ENCODE assay signal across 18 cellular contexts in the genomic region with DNA sequence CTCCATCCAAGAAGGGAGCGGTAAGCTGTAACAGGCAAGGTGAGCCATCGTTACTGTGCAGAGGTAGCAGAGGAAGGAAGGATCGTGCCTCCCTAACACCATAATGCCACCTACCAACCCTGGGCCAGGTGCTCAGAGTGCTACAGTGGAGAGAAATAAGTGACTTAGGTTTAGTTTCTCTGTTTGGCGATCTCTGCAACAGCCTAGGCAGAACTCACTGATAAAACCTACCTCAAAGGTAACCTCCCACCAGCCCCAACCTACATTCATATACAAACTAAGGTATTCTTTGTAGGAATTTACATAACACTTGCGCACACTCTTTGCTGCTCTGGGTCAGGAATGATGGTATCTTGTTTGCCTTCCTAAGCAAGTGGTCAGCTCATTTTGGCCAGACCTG.
DNase-seq lines count a peak whose midpoint lies in the region; ATAC-seq and TF ChIP-seq lines count a peak whose summit lies in the region.
"Had no signal": no experiment of that assay in that cellular context is flagged by ENCODE, and none has a peak within 500 bp of the region (broad histone marks: within the 10 kb centered on the region; RNA-seq: fewer than 3 reads in every experiment).

No MANE protein-coding gene starts in this region.

- H2BK5ac ChIP-seq in H9 (ENCODE audit: insufficient read length, low read length): no peak overlapping the region

- no peak overlapping the region for H2BK120ac ChIP-seq in H9 (ENCODE audit: low read depth, low read length, poor library complexity, severe bottlenecking)

- H4K20me1 ChIP-seq in H9 (ENCODE audit: control insufficient read depth, insufficient read depth, insufficient read length): no peaks in the 10 kb centered on the region

- peaks cover 33 to 36% of the 10 kb centered on the region in 2 experiments for H3K4me1 Mint-ChIP-seq in H9
- H3K4me1 Mint-ChIP-seq in WTC11: peaks cover 20% of the 10 kb centered on the region
- H3K4me1 Mint-ChIP-seq: CD4-positive, alpha-beta memory T cell; IgD-negative memory B cell had no signal

- H2AFZ ChIP-seq in H9 (ENCODE audit: low read length): no peak overlapping the region

- no peak overlapping the region for H4K8ac ChIP-seq in H9 (replicated peaks; ENCODE audit: insufficient read length, low read depth, low read length)

- H3K4me1 ChIP-seq in H9 (ENCODE audit: insufficient read depth, low read length): peaks cover 10% of the 10 kb centered on the region; the same call in 1 of the 2 replicates
- peaks cover 22% of the 10 kb centered on the region for H3K4me1 ChIP-seq in iPS-15b (ENCODE audit: control insufficient read depth, insufficient read depth, low read length)
- H3K4me1 ChIP-seq: A549, BE2C, HAP-1 had no signal

- DNase-seq in H9: peak; percentile 76
- DNase-seq in WTC11 (ENCODE audit: low spot score): no peak
- DNase-seq in iPS-NIHi7 (ENCODE audit: extremely low spot score): peak; percentile 69
- DNase-seq in activated gamma-delta T cell treated with Interleukin-2 at 50 U/mL for 16 hours: no peak
- DNase-seq in HPDE6-E6E7 (ENCODE audit: extremely low spot score): no peak
- DNase-seq in GM19240 (ENCODE audit: insufficient read length, low spot score): no peak
- DNase-seq in NCI-H526 treated with DMSO at 0.1 percent for 48 hours (lab: John Stamatoyannopoulos, UW): no peak
- DNase-seq: BE2C; CD4-positive, alpha-beta memory T cell; DMS79 treated with DMSO at 0.1 percent for 48 hours; EL; GF-D8; KG1 had no signal

- H3K9me3 Mint-ChIP-seq in H9: peaks cover 4 to 6% of the 10 kb centered on the region in 2 experiments
- H3K9me3 Mint-ChIP-seq in WTC11: peaks cover 78% of the 10 kb centered on the region

- no peak overlapping the region for H3K18ac ChIP-seq in H9 (ENCODE audit: insufficient read length, low read depth, low read length)

- H4K91ac ChIP-seq in H9 (ENCODE audit: insufficient read length, low read depth, low read length): no peak overlapping the region

- peak overlapping the region; percentile 28 for H3K4me3 ChIP-seq in iPS-15b (ENCODE audit: low read depth, low read length)
- H3K4me3 ChIP-seq: A549, HAP-1 had no signal

- H4K5ac ChIP-seq in H9 (ENCODE audit: insufficient read length, low read depth, low read length): no peak overlapping the region

- no peaks in the 10 kb centered on the region for H3K27me3 ChIP-seq in H9 (ENCODE audit: insufficient read depth, low read length)
- H3K27me3 ChIP-seq in iPS-15b (ENCODE audit: control insufficient read depth, insufficient read depth, low read length): peaks cover 6% of the 10 kb centered on the region
- H3K27me3 ChIP-seq: BE2C had no signal

- no peak overlapping the region for H2BK20ac ChIP-seq in H9 (ENCODE audit: low read depth, low read length, poor library complexity, severe bottlenecking)

- no peak overlapping the region for H3K4ac ChIP-seq in H9 (ENCODE audit: low read depth, low read length)

- TF ChIP-seq CTCF in H9 (conservative IDR thresholded peaks at IDR 0.05) (no peak), WTC11 (IDR thresholded peaks at IDR 0.05) (no peak)

- H3K23ac ChIP-seq in H9 (ENCODE audit: insufficient read length, low read depth, low read length): no peak overlapping the region

- peak overlapping the region; percentile 3 for H3K27ac ChIP-seq in H9 (ENCODE audit: insufficient read length, low read depth, low read length)
- H3K27ac ChIP-seq: A549, C4-2B had no signal

- peak; percentile 98 for ATAC-seq in WTC11
- ATAC-seq: A549 had no signal

- H3K56ac ChIP-seq in H9 (ENCODE audit: insufficient read length, low read depth, low read length): no peak overlapping the region

- no peaks in the 10 kb centered on the region for H3K23me2 ChIP-seq in H9 (ENCODE audit: insufficient read length, low read depth, low read length, poor library complexity, severe bottlenecking)

- no peak overlapping the region for H3K9ac ChIP-seq in H9 (ENCODE audit: extremely low read depth, insufficient read length, low read length)
- H3K9ac ChIP-seq in iPS-15b (ENCODE audit: low read depth, low read length): no peak overlapping the region

- no peak overlapping the region for H2BK12ac ChIP-seq in H9 (ENCODE audit: insufficient read length, low read depth, low read length)

- no peaks in the 10 kb centered on the region for H3K36me3 ChIP-seq in iPS-15b (ENCODE audit: control insufficient read depth, insufficient read depth, low read length)
- H3K36me3 ChIP-seq: BE2C, HAP-1 had no signal

- no CpG with 5 or more reads among the region's 5 CpGs for WGBS in H9 (ENCODE audit: extremely low coverage, insufficient read length, low lambda C conversion rate)

- no peaks in the 10 kb centered on the region for H3K79me1 ChIP-seq in H9 (ENCODE audit: insufficient read depth, low read depth, low read length, poor library complexity, severe bottlenecking)

- H3K27ac Mint-ChIP-seq in H9 (peak overlapping the region; percentile 81 to 98 (median 84); a peak in 6 of 7 replicates), WTC11 (peak overlapping the region; percentile 67; the same call in 1 of the 2 replicates)
- H3K27ac Mint-ChIP-seq: CD4-positive, alpha-beta memory T cell; IgD-negative memory B cell had no signal

- POLR2A ChIA-PET in WTC11 (lab: Charles Lee): interaction anchor here (1.1 kb wide), 1 partner anchor 17 kb away, joined by 3 read pairs; no protein-coding TSS in a partner anchor

- CTCF ChIA-PET in WTC11 (lab: Charles Lee): interaction anchor here (1.4 to 2.3 kb wide), 2 partner anchors 17 to 83 kb away, joined by 3 to 9 read pairs; no protein-coding TSS in a partner anchor

- H3K27me3 Mint-ChIP-seq in H9 (ENCODE audit: low read depth): peaks cover 50% of the 10 kb centered on the region
- peaks cover 10% of the 10 kb centered on the region for H3K27me3 Mint-ChIP-seq in WTC11 (ENCODE audit: low read depth)
- H3K27me3 Mint-ChIP-seq: CD4-positive, alpha-beta memory T cell; IgD-negative memory B cell had no signal

- H3K4me2 ChIP-seq in H9 (ENCODE audit: insufficient read depth, insufficient read length, low read length): peak overlapping the region; percentile 31
- H3K4me2 ChIP-seq: A549 had no signal

- H3K9me3 ChIP-seq in H9 (ENCODE audit: control insufficient read depth, low read depth, low read length) (no peaks in the 10 kb centered on the region), iPS-15b (ENCODE audit: control insufficient read depth, insufficient read depth, low read length) (no peaks in the 10 kb centered on the region)
- H3K9me3 ChIP-seq: A549, BE2C, HAP-1 had no signal

- no peaks in the 10 kb centered on the region for H3K79me2 ChIP-seq in H9 (ENCODE audit: insufficient read depth, low read length)

- no peak overlapping the region for H3K14ac ChIP-seq in H9 (ENCODE audit: insufficient read depth, low read length)

- H2AK5ac ChIP-seq in H9 (ENCODE audit: insufficient read length, low read length): no peak overlapping the region

- H3K36me3 Mint-ChIP-seq in H9 (ENCODE audit: insufficient read depth in 1 of 3, low read depth in 3 of 3) (peaks cover 0 to 10% (median 4%) of the 10 kb centered on the region in 3 experiments; a peak in 5 of 7 replicates), WTC11 (peaks cover 73% of the 10 kb centered on the region)
- H3K36me3 Mint-ChIP-seq: CD4-positive, alpha-beta memory T cell; IgD-negative memory B cell had no signal

- H3T11ph ChIP-seq in H9 (ENCODE audit: low read length): no peak overlapping the region

- H3K4me3 Mint-ChIP-seq in H9 (peak overlapping the region; percentile 44 to 62; a peak in 4 of 5 replicates), WTC11 (peak overlapping the region; percentile 40)
- H3K4me3 Mint-ChIP-seq: IgD-negative memory B cell had no signal

- H2BK15ac ChIP-seq in H9 (ENCODE audit: low read depth, low read length): no peak overlapping the region

TF ChIP-seq in WTC11, 78 proteins besides CTCF, POLR2A, EP300 and RAD21 (continues in another document):
- TF ChIP-seq NR3C1 (CRISPR knock-in tag; conservative IDR thresholded peaks at IDR 0.05; ENCODE audit: low read depth): no peak
- TF ChIP-seq, protein P1, sequence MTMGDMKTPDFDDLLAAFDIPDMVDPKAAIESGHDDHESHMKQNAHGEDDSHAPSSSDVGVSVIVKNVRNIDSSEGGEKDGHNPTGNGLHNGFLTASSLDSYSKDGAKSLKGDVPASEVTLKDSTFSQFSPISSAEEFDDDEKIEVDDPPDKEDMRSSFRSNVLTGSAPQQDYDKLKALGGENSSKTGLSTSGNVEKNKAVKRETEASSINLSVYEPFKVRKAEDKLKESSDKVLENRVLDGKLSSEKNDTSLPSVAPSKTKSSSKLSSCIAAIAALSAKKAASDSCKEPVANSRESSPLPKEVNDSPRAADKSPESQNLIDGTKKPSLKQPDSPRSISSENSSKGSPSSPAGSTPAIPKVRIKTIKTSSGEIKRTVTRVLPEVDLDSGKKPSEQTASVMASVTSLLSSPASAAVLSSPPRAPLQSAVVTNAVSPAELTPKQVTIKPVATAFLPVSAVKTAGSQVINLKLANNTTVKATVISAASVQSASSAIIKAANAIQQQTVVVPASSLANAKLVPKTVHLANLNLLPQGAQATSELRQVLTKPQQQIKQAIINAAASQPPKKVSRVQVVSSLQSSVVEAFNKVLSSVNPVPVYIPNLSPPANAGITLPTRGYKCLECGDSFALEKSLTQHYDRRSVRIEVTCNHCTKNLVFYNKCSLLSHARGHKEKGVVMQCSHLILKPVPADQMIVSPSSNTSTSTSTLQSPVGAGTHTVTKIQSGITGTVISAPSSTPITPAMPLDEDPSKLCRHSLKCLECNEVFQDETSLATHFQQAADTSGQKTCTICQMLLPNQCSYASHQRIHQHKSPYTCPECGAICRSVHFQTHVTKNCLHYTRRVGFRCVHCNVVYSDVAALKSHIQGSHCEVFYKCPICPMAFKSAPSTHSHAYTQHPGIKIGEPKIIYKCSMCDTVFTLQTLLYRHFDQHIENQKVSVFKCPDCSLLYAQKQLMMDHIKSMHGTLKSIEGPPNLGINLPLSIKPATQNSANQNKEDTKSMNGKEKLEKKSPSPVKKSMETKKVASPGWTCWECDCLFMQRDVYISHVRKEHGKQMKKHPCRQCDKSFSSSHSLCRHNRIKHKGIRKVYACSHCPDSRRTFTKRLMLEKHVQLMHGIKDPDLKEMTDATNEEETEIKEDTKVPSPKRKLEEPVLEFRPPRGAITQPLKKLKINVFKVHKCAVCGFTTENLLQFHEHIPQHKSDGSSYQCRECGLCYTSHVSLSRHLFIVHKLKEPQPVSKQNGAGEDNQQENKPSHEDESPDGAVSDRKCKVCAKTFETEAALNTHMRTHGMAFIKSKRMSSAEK (CRISPR knock-in tag; IDR thresholded peaks at IDR 0.05; ENCODE audit: borderline replicate concordance): no peak
- TF ChIP-seq FOXP1 (CRISPR knock-in tag; IDR thresholded peaks at IDR 0.05; ENCODE audit: borderline replicate concordance): no peak

Comparison
In these comparisons a context has a peak if more than half of its experiments do, and no peak if none do; other contexts are left out.
1. DNase-seq: peak in H9 (single experiment) and iPS-NIHi7 (single experiment); none in WTC11 (single experiment), activated gamma-delta T cell treated with Interleukin-2 at 50 U/mL for 16 hours (single experiment), HPDE6-E6E7 (single experiment), GM19240 (single experiment) and NCI-H526 treated with DMSO at 0.1 percent for 48 hours (single experiment).